In genomic region chr2:96931461-96931860, GRCh38 we compare ENCODE assay signal across 23 cellular contexts. TPM values are rescaled to one million over a fixed set of nuclear protein-coding genes. Genes with fewer than 3 reads are reported as not detected.
DNase-seq lines count a peak whose midpoint lies in the region; ATAC-seq lines count a peak whose summit lies in the region.
"Had no signal": no experiment of that assay in that cellular context is flagged by ENCODE, and none has a peak within 500 bp of the region (broad histone marks: within the 10 kb centered on the region; RNA-seq: fewer than 3 reads in every experiment).

No MANE protein-coding gene starts in this region.

- H3K79me1 ChIP-seq in neuronal stem cell (ENCODE audit: low read depth, low read length) = peaks cover 3% of the 10 kb centered on the region

- H3K14ac ChIP-seq in neuronal stem cell (ENCODE audit: low read length) = peak overlapping the region; percentile 63

- no peak overlapping the region for H2BK15ac ChIP-seq in neuronal stem cell (ENCODE audit: low read length)

- peaks cover 0 to 18% of the 10 kb centered on the region in 2 donors for H3K4me1 ChIP-seq in neuronal stem cell (ENCODE audit: control insufficient read depth in 2 of 2, insufficient read depth in 1 of 2, low read depth in 1 of 2, low read length in 2 of 2)
- H3K4me1 ChIP-seq: A549 had no signal

- peaks cover 1% of the 10 kb centered on the region for H3K4me1 Mint-ChIP-seq in activated naive CD8-positive, alpha-beta T cell treated with anti-CD3 and anti-CD28 coated beads, Interleukin-2, amount 10 ng/mL, durations not matched to agents 7 days and 5 days
- peaks cover 4% of the 10 kb centered on the region for H3K4me1 Mint-ChIP-seq in activated naive CD8-positive, alpha-beta T cell treated with anti-CD3 and anti-CD28 coated beads for 36 hours
- H3K4me1 Mint-ChIP-seq: IgD-negative memory B cell had no signal

- no peak overlapping the region for H4K8ac ChIP-seq in neuronal stem cell (ENCODE audit: low read depth, low read length)

- no peaks in the 10 kb centered on the region for H3K36me3 Mint-ChIP-seq in activated naive CD8-positive, alpha-beta T cell treated with anti-CD3 and anti-CD28 coated beads, Interleukin-2, amount 10 ng/mL, durations not matched to agents 7 days and 5 days
- no peaks in the 10 kb centered on the region for H3K36me3 Mint-ChIP-seq in activated naive CD8-positive, alpha-beta T cell treated with anti-CD3 and anti-CD28 coated beads for 36 hours
- H3K36me3 Mint-ChIP-seq: CD4-positive, alpha-beta memory T cell; IgD-negative memory B cell had no signal

- DNase-seq in activated naive CD8-positive, alpha-beta T cell treated with anti-CD3 and anti-CD28 coated beads, Interleukin-2, amount 10 ng/mL, durations not matched to agents 7 days and 5 days = no peak
- no peak for DNase-seq in activated naive CD8-positive, alpha-beta T cell treated with anti-CD3 and anti-CD28 coated beads for 36 hours
- no peak for DNase-seq in neuronal stem cell (ENCODE audit: low spot score)
- DNase-seq in SW 1271 (lab: John Stamatoyannopoulos, UW) = no peak
- DNase-seq in DMS 273 (lab: John Stamatoyannopoulos, UW; ENCODE audit: unreplicated experiment) = no peak
- DNase-seq: AML-193; CD4-positive, alpha-beta memory T cell; COR-L47; GF-D8; NCI-H1048; NCI-H187; NCI-H2081 treated with DMSO at 0.1 percent for 48 hours; NCI-H524; NCI-H774; SK-N-SH had no signal

- H3K23ac ChIP-seq in neuronal stem cell (ENCODE audit: low read depth, low read length, poor library complexity) = no peak overlapping the region

- POLR2A ChIA-PET in activated naive CD8-positive, alpha-beta T cell treated with anti-CD3 and anti-CD28 coated beads, Interleukin-2, amount 10 ng/mL, durations not matched to agents 7 days and 5 days (lab: Charles Lee) = interaction anchor here (0.8 kb wide), 1 partner anchor 16 kb away, joined by 3 read pairs; no protein-coding TSS in a partner anchor

- H2BK12ac ChIP-seq in neuronal stem cell (ENCODE audit: low read length) = no peak overlapping the region

- H3K27ac ChIP-seq in cingulate gyrus (ENCODE audit: low read depth, low read length) (peak overlapping the region; percentile 54), neuronal stem cell (replicated peaks; ENCODE audit: low read length) (no peak overlapping the region), temporal lobe (ENCODE audit: low read depth, low read length) (peak overlapping the region; percentile 38)
- H3K27ac ChIP-seq: A549; BLaER1 treated with 17β-estradiol and CSF1 and Interleukin-3, amounts not matched to agents 10 nM and 100 nM had no signal

- H2AFZ ChIP-seq in neuronal stem cell (ENCODE audit: low read length) = no peak overlapping the region

- no peak overlapping the region for H2BK5ac ChIP-seq in neuronal stem cell (ENCODE audit: low read length)

- H2AK5ac ChIP-seq in neuronal stem cell (ENCODE audit: low read depth, low read length) = no peak overlapping the region

- no peak overlapping the region for H3K9ac ChIP-seq in neuronal stem cell (ENCODE audit: low read depth, low read length, poor library complexity)
- H3K9ac ChIP-seq: BLaER1 treated with 17β-estradiol and CSF1 and Interleukin-3, amounts not matched to agents 10 nM and 100 nM; SK-N-SH had no signal

- no CpG with 5 or more reads among the region's 8 CpGs for WGBS in neuronal stem cell (ENCODE audit: extremely low coverage in 2 of 2, insufficient read length in 2 of 2, insufficient replicate concordance in 1 of 2), 2 donors

- no peak overlapping the region for H3K4me3 Mint-ChIP-seq in activated naive CD8-positive, alpha-beta T cell treated with anti-CD3 and anti-CD28 coated beads, Interleukin-2, amount 10 ng/mL, durations not matched to agents 7 days and 5 days
- H3K4me3 Mint-ChIP-seq in activated naive CD8-positive, alpha-beta T cell treated with anti-CD3 and anti-CD28 coated beads for 36 hours = no peak overlapping the region
- H3K4me3 Mint-ChIP-seq: CD4-positive, alpha-beta memory T cell; IgD-negative memory B cell had no signal

- H4K91ac ChIP-seq in neuronal stem cell (ENCODE audit: low read depth, low read length, poor library complexity) = no peak overlapping the region

- H3K27ac Mint-ChIP-seq in activated naive CD8-positive, alpha-beta T cell treated with anti-CD3 and anti-CD28 coated beads, Interleukin-2, amount 10 ng/mL, durations not matched to agents 7 days and 5 days = peak overlapping the region; percentile 31
- H3K27ac Mint-ChIP-seq in activated naive CD8-positive, alpha-beta T cell treated with anti-CD3 and anti-CD28 coated beads for 36 hours = no peak overlapping the region
- H3K27ac Mint-ChIP-seq: IgD-negative memory B cell had no signal

- H3K9me3 ChIP-seq in neuronal stem cell (replicated peaks in 1 of 2; ENCODE audit: control insufficient read depth in 2 of 2, insufficient read depth in 1 of 2, low read depth in 1 of 2, low read length in 2 of 2) = no peaks in the 10 kb centered on the region
- H3K9me3 ChIP-seq: A549; BLaER1 treated with 17β-estradiol and CSF1 and Interleukin-3, amounts not matched to agents 10 nM and 100 nM; SK-N-SH had no signal

- peak overlapping the region; percentile 53 for H3K18ac ChIP-seq in neuronal stem cell (ENCODE audit: low read length)

- no peak overlapping the region for H3K4ac ChIP-seq in neuronal stem cell (ENCODE audit: low read length)

- no peak overlapping the region for H3K4me2 ChIP-seq in neuronal stem cell (ENCODE audit: insufficient read depth, low read length, poor library complexity, severe bottlenecking)
- H3K4me2 ChIP-seq: A549, SK-N-SH had no signal

- H3K27me3 ChIP-seq in neuronal stem cell (ENCODE audit: control insufficient read depth in 3 of 3, insufficient read depth in 3 of 3, low read depth in 1 of 3, low read length in 3 of 3) = peaks cover 0 to 46% (median 0%) of the 10 kb centered on the region in 3 experiments
- H3K27me3 ChIP-seq: BLaER1 treated with 17β-estradiol and CSF1 and Interleukin-3, amounts not matched to agents 10 nM and 100 nM had no signal

- H3K4me3 ChIP-seq in neuronal stem cell (ENCODE audit: low read length in 2 of 2) = no peak overlapping the region
- H3K4me3 ChIP-seq: A549; BLaER1 treated with 17β-estradiol and CSF1 and Interleukin-3, amounts not matched to agents 10 nM and 100 nM had no signal

- no peaks in the 10 kb centered on the region for H3K9me3 Mint-ChIP-seq in activated naive CD8-positive, alpha-beta T cell treated with anti-CD3 and anti-CD28 coated beads, Interleukin-2, amount 10 ng/mL, durations not matched to agents 7 days and 5 days
- no peaks in the 10 kb centered on the region for H3K9me3 Mint-ChIP-seq in activated naive CD8-positive, alpha-beta T cell treated with anti-CD3 and anti-CD28 coated beads for 36 hours
- H3K9me3 Mint-ChIP-seq: CD4-positive, alpha-beta memory T cell; IgD-negative memory B cell had no signal

- no peak overlapping the region for H2BK120ac ChIP-seq in neuronal stem cell (ENCODE audit: low read depth, low read length)

- no peak for ATAC-seq in activated naive CD8-positive, alpha-beta T cell treated with anti-CD3 and anti-CD28 coated beads, Interleukin-2, amount 10 ng/mL, durations not matched to agents 7 days and 5 days (ENCODE audit: low read depth)
- ATAC-seq in HG02870 (IDR thresholded peaks at IDR 0.05; ENCODE audit: unreplicated experiment) = no peak
- ATAC-seq: A549, HCT116 had no signal

- no peaks in the 10 kb centered on the region for H3K36me3 ChIP-seq in neuronal stem cell (replicated peaks in 1 of 2; ENCODE audit: control insufficient read depth in 2 of 2, insufficient read depth in 2 of 2, low read length in 2 of 2)
- H3K36me3 ChIP-seq: BLaER1 treated with 17β-estradiol and CSF1 and Interleukin-3, amounts not matched to agents 10 nM and 100 nM had no signal

- peaks cover 3% of the 10 kb centered on the region for H3K27me3 Mint-ChIP-seq in activated naive CD8-positive, alpha-beta T cell treated with anti-CD3 and anti-CD28 coated beads, Interleukin-2, amount 10 ng/mL, durations not matched to agents 7 days and 5 days
- no peaks in the 10 kb centered on the region for H3K27me3 Mint-ChIP-seq in activated naive CD8-positive, alpha-beta T cell treated with anti-CD3 and anti-CD28 coated beads for 36 hours

RNA-seq across cellular contexts. Expression of gene FAM178B, which starts 54.9 kb away (rescaled TPM):
- total RNA-seq in activated naive CD8-positive, alpha-beta T cell treated with anti-CD3 and anti-CD28 coated beads, Interleukin-2, amount 10 ng/mL, durations not matched to agents 7 days and 5 days = under 1 TPM; 0.75 to 0.94 TPM
- total RNA-seq in activated naive CD8-positive, alpha-beta T cell treated with anti-CD3 and anti-CD28 coated beads for 36 hours = under 1 TPM; 0.28 to 0.47 TPM
- 1.0 TPM for polyA plus RNA-seq in neuronal stem cell (2013, experiment 1 of 2)
- polyA plus RNA-seq in neuronal stem cell (2013, experiment 2 of 2) = 1.0 TPM
- not detected for total RNA-seq in temporal lobe
- total RNA-seq: H4 had no signal
- polyA plus RNA-seq: CD4-positive, alpha-beta memory T cell; IgD-negative memory B cell; SK-N-SH had no signal
